ENCODE assay signal across 1 cellular context in the genomic region with DNA sequence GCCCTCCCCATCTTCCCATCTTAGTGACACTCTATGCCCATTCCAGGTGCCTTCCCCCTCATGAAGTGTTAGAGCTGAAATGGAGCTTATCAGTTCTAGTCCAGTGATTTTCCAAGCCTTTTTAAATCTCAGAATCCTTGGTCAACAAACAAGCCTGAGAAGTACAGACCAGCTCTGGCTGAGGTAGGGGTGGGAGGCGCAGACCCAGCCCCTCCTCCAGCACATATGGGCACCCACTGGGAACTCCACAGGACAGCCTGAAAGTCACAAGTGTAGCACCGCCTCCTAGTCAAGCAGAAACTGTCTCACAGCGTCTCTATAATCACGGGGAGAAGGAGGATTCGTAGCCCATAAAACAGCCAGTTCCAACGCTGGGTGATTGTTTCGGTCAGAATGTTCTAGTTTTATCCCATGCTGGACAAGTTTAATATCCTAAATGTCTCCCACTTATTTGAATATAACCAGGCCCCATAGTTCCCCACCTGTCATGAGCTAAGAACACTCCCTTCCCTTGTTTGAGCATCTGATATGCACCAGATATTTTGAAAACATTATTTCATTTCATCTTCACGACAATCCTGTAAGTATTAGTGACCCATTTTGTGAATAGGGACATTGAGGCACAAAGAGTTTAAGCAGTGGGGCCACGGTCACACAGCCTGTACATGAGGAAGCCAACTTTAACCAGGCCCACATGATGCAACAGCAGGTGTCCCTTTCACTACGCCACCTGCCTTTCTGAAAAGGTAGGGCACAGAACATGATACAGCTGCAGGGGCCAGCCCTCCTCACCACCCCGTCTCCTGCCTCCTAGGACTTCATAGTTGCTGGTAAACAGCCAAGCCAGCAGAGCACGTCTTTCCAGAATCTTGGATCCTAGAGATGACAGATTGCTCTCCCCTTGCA.
A peak's percentile ranks its signal among the peaks of the same experiment; 100 is the strongest.
TF ChIP-seq lines count a peak whose summit lies in the region.

No MANE protein-coding gene starts in this region.

TF ChIP-seq in HepG2, 621 proteins besides CTCF, POLR2A, EP300 and RAD21 (continued from another document):
- TF ChIP-seq STAG1 (CRISPR knock-in tag; IDR thresholded peaks at IDR 0.05), result peak; percentile 45
- TF ChIP-seq EZH2 (conservative IDR thresholded peaks at IDR 0.05; ENCODE audit: low read depth, low read length), result no peak
- TF ChIP-seq RBFOX2 (IDR thresholded peaks at IDR 0.05; ENCODE audit: low read depth, low read length), result no peak
- TF ChIP-seq SMC3 (IDR thresholded peaks at IDR 0.05; ENCODE audit: low read length), result peak; percentile 55; the same call in 1 of the 2 replicates
- TF ChIP-seq, protein P1, sequence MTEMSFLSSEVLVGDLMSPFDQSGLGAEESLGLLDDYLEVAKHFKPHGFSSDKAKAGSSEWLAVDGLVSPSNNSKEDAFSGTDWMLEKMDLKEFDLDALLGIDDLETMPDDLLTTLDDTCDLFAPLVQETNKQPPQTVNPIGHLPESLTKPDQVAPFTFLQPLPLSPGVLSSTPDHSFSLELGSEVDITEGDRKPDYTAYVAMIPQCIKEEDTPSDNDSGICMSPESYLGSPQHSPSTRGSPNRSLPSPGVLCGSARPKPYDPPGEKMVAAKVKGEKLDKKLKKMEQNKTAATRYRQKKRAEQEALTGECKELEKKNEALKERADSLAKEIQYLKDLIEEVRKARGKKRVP (CRISPR knock-in tag; IDR thresholded peaks at IDR 0.05), result peak; percentile 45 to 96; a peak in 2 of 4 replicates
- TF ChIP-seq, protein P2, sequence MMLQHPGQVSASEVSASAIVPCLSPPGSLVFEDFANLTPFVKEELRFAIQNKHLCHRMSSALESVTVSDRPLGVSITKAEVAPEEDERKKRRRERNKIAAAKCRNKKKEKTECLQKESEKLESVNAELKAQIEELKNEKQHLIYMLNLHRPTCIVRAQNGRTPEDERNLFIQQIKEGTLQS (CRISPR knock-in tag; IDR thresholded peaks at IDR 0.05), result peak; percentile 52; the same call in 1 of the 2 replicates
